In the genomic region with DNA sequence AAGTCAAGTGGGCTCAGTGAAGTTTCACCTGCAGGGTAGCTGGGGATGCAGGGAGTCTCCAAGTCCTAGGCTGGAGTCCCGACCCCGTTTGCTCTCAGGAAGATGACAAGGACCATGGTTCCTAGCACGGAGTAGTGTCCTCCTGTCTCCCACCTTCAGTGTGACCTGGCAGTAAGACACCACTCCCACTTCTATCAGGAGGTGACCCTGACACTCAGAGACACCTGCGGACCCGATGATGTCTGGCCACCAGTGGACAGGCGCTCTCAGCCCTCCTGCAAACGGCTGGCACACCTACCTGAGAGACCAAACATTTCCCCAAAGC, we compare ENCODE assay signal across 8 cellular contexts. TPM values are rescaled to one million over a fixed set of nuclear protein-coding genes. Genes with fewer than 3 reads are reported as not detected.
DNase-seq lines count a peak whose midpoint lies in the region; ATAC-seq and TF ChIP-seq lines count a peak whose summit lies in the region.

No MANE protein-coding gene starts in this region.

- POLR2A ChIA-PET in RWPE1 (lab: Yijun Ruan, JAX; ENCODE audit: low non-redundant PET), result no interaction called here

- CTCF ChIA-PET in RWPE1 (lab: Yijun Ruan, JAX), result interaction anchor here (0.6 to 1.5 kb wide), 12 partner anchors 10 to 828 kb away, joined by 3 to 5 read pairs (median 3); no protein-coding TSS in a partner anchor

- H3K4me1 ChIP-seq in esophagus squamous epithelium, result peaks cover 7 to 71% (median 30%) of the 10 kb centered on the region in 3 donors

- H3K9me3 ChIP-seq in esophagus squamous epithelium, result no peaks in the 10 kb centered on the region

- intact Hi-C loops in esophagus squamous epithelium (cut with DNase I), result loop anchor here (10.0 kb wide), 2 partner anchors 73 to 343 kb away; a partner anchor contains a TSS

- 13 to 25% methylated on average over 4 to 7 of the region's 7 CpGs for WGBS in esophagus squamous epithelium, 2 donors

- TF ChIP-seq CTCF in GM20000 (IDR thresholded peaks at IDR 0.05; ENCODE audit: extremely low read depth, missing control alignments) (no peak), RWPE1 (conservative IDR thresholded peaks at IDR 0.05; ENCODE audit: low read depth) (no peak), esophagus squamous epithelium (IDR thresholded peaks at IDR 0.05) (no peak)

- no peak for ATAC-seq in HG03457 (IDR thresholded peaks at IDR 0.05; ENCODE audit: unreplicated experiment)
- no peak for ATAC-seq in GM18909 (IDR thresholded peaks at IDR 0.05; ENCODE audit: poor library complexity, unreplicated experiment)
- ATAC-seq in HG02970 (IDR thresholded peaks at IDR 0.05; ENCODE audit: low FRiP score, unreplicated experiment), result no peak

- DNase-seq in GM20000 (ENCODE audit: low spot score), result peak; percentile 22
- DNase-seq in RWPE1 (ENCODE audit: low spot score), result peak; percentile 12
- no peak for DNase-seq in esophagus squamous epithelium (lab: John Stamatoyannopoulos, UW)
- peak; percentile 24 for DNase-seq in retina
- DNase-seq in NCI-H510A treated with DMSO at 0.1 percent for 48 hours (lab: John Stamatoyannopoulos, UW), result no peak

- H3K27me3 ChIP-seq in esophagus squamous epithelium, result no peaks in the 10 kb centered on the region

- no peak for TF ChIP-seq POLR2A in esophagus squamous epithelium (IDR thresholded peaks at IDR 0.05)

- H3K36me3 ChIP-seq in esophagus squamous epithelium, result peaks cover 6 to 34% (median 9%) of the 10 kb centered on the region in 3 donors

- H3K4me3 ChIP-seq in esophagus squamous epithelium, result peak overlapping the region; percentile 73 to 92 (median 80)

- H3K27ac ChIP-seq in RWPE1 (peak overlapping the region; percentile 92), esophagus squamous epithelium (peak overlapping the region; percentile 95 to 97 (median 96))

RNA-seq across cellular contexts. Expression of a gene that starts 1.1 kb away (rescaled TPM):
- total RNA-seq in esophagus squamous epithelium, result 100 to 1,000 TPM; 227 to 792 (median 519) TPM

RNA-seq across cellular contexts. Expression of a gene that starts 35.4 kb away (rescaled TPM):
- total RNA-seq in esophagus squamous epithelium, result 100 to 1,000 TPM in 1 of 4 donors, 10 to 100 TPM in 3; 45.0 to 105 (median 82.6) TPM

Comparison
In these comparisons a context has a peak if more than half of its experiments do, and no peak if none do; other contexts are left out.
1. DNase-seq: peak in GM20000 (single experiment), RWPE1 (single experiment) and retina (single experiment); none in esophagus squamous epithelium (single experiment) and NCI-H510A treated with DMSO at 0.1 percent for 48 hours (single experiment).